26 cellular contexts compared by ENCODE assay signal in genomic region chr1:63548303-63548702, GRCh38.
"Had no signal": no experiment of that assay in that cellular context is flagged by ENCODE, and none has a peak within 500 bp of the region (broad histone marks: within the 10 kb centered on the region; RNA-seq: fewer than 3 reads in every experiment).

No MANE protein-coding gene starts in this region.

- H3K36me3 ChIP-seq: right lobe of liver had no signal

- H3K4me3 Mint-ChIP-seq: activated CD4-positive, alpha-beta memory T cell treated with anti-CD3 and anti-CD28 coated beads for 36 hours; activated CD4-positive, alpha-beta T cell treated with anti-CD3 and anti-CD28 coated beads, Interleukin-2, amount 10 ng/mL, durations not matched to agents 24 days and 14 days; activated naive CD4-positive, alpha-beta T cell treated with anti-CD3 and anti-CD28 coated beads, Interleukin-2, amount 50 U/mL, for 24 hours; activated naive CD8-positive, alpha-beta T cell treated with anti-CD3 and anti-CD28 coated beads, Interleukin-2, amount 50 U/mL, for 24 hours; activated T-cell treated with anti-CD3 and anti-CD28 coated beads, Interleukin-2, amount 50 U/mL, for 24 hours; activated T-helper 17 cell treated with anti-CD3 and anti-CD28 coated beads, Interleukin-2, amount 50 U/mL, for 72 hours; natural killer cell treated with Interleukin-12 subunit alpha and Interleukin-12 subunit beta and Interleukin-15 and Interleukin-18, amount 100 ng/mL, for 72 hours; stimulated activated memory B cell treated with anti-CD40 and anti-IgM and Interleukin-4, amounts not matched to agents 10 μg/mL and 1 μg/mL and 100 μg/mL, for 72 hours; stimulated activated naive CD8-positive, alpha-beta T cell treated with anti-CD3 and anti-CD28 coated beads, Interleukin-15, amount 100 ng/mL, for 72 hours; T-helper 17 cell had no signal

- H3K9me3 ChIP-seq: heart right ventricle, left lung, lower lobe of right lung, mucosa of descending colon, right lobe of liver, thyroid gland, upper lobe of right lung had no signal

- H3K4me3 ChIP-seq: heart right ventricle, left lung, lower lobe of right lung, mucosa of descending colon, right lobe of liver, thyroid gland, upper lobe of right lung had no signal

- H3K27ac ChIP-seq: left lung, lower lobe of right lung, right lobe of liver, thyroid gland, upper lobe of right lung had no signal

- H3K27ac Mint-ChIP-seq: activated CD4-positive, alpha-beta memory T cell treated with anti-CD3 and anti-CD28 coated beads for 36 hours; activated CD4-positive, alpha-beta T cell treated with anti-CD3 and anti-CD28 coated beads, Interleukin-2, amount 10 ng/mL, durations not matched to agents 24 days and 14 days; activated naive CD4-positive, alpha-beta T cell treated with anti-CD3 and anti-CD28 coated beads, Interleukin-2, amount 50 U/mL, for 24 hours; activated naive CD8-positive, alpha-beta T cell treated with anti-CD3 and anti-CD28 coated beads, Interleukin-2, amount 50 U/mL, for 24 hours; activated T-cell treated with anti-CD3 and anti-CD28 coated beads, Interleukin-2, amount 50 U/mL, for 24 hours; activated T-helper 17 cell treated with anti-CD3 and anti-CD28 coated beads, Interleukin-2, amount 50 U/mL, for 72 hours; stimulated activated memory B cell treated with anti-CD40 and anti-IgM and Interleukin-4, amounts not matched to agents 10 μg/mL and 1 μg/mL and 100 μg/mL, for 72 hours; stimulated activated naive CD8-positive, alpha-beta T cell treated with anti-CD3 and anti-CD28 coated beads, Interleukin-15, amount 100 ng/mL, for 72 hours; T-helper 17 cell had no signal

- DNase-seq: activated CD4-positive, alpha-beta memory T cell treated with anti-CD3 and anti-CD28 coated beads for 36 hours; activated CD4-positive, alpha-beta T cell treated with anti-CD3 and anti-CD28 coated beads, Interleukin-2, amount 10 ng/mL, durations not matched to agents 24 days and 14 days; activated CD4-positive, CD25-positive, alpha-beta regulatory T cell treated with anti-CD3 and anti-CD28 coated beads, Interleukin-2, amount 50 U/mL, for 72 hours; activated CD8-positive, alpha-beta memory T cell treated with anti-CD3 and anti-CD28 coated beads, Interleukin-2, amount 50 U/mL, for 48 hours; activated naive CD8-positive, alpha-beta T cell treated with anti-CD3 and anti-CD28 coated beads, Interleukin-2, amount 50 U/mL, for 24 hours; activated T-cell treated with anti-CD3 and anti-CD28 coated beads, Interleukin-2, amount 50 U/mL, for 24 hours; dermis blood vessel endothelial cell; effector CD4-positive, alpha-beta T cell; heart right ventricle; left lung; lower lobe of right lung; mucosa of descending colon; posterior cingulate gyrus; right lobe of liver; small intestine; stimulated activated CD4-positive, alpha-beta T cell treated with anti-CD3 and anti-CD28 coated beads, Interleukin-4, amount 100 ng/mL, for 4 hours; stimulated activated CD8-positive, alpha-beta memory T cell treated with anti-CD3 and anti-CD28 coated beads, Interleukin-4, amount 100 ng/mL, for 48 hours; stimulated activated naive CD8-positive, alpha-beta T cell treated with anti-CD3 and anti-CD28 coated beads, Interleukin-15, amount 100 ng/mL, for 72 hours; substantia nigra; T-helper 17 cell; thyroid gland; upper lobe of right lung had no signal

- H3K27me3 Mint-ChIP-seq: activated CD4-positive, alpha-beta memory T cell treated with anti-CD3 and anti-CD28 coated beads for 36 hours; activated CD4-positive, alpha-beta T cell treated with anti-CD3 and anti-CD28 coated beads, Interleukin-2, amount 10 ng/mL, durations not matched to agents 24 days and 14 days; activated naive CD4-positive, alpha-beta T cell treated with anti-CD3 and anti-CD28 coated beads, Interleukin-2, amount 50 U/mL, for 24 hours; activated naive CD8-positive, alpha-beta T cell treated with anti-CD3 and anti-CD28 coated beads, Interleukin-2, amount 50 U/mL, for 24 hours; activated T-cell treated with anti-CD3 and anti-CD28 coated beads, Interleukin-2, amount 50 U/mL, for 24 hours; activated T-helper 17 cell treated with anti-CD3 and anti-CD28 coated beads, Interleukin-2, amount 50 U/mL, for 72 hours; natural killer cell treated with Interleukin-12 subunit alpha and Interleukin-12 subunit beta and Interleukin-15 and Interleukin-18, amount 100 ng/mL, for 72 hours; stimulated activated memory B cell treated with anti-CD40 and anti-IgM and Interleukin-4, amounts not matched to agents 10 μg/mL and 1 μg/mL and 100 μg/mL, for 72 hours; stimulated activated naive CD8-positive, alpha-beta T cell treated with anti-CD3 and anti-CD28 coated beads, Interleukin-15, amount 100 ng/mL, for 72 hours; T-helper 17 cell had no signal

- H3K27me3 ChIP-seq: heart right ventricle, left lung, right lobe of liver, thyroid gland, upper lobe of right lung had no signal

- H3K9me3 Mint-ChIP-seq: activated CD4-positive, alpha-beta memory T cell treated with anti-CD3 and anti-CD28 coated beads for 36 hours; activated CD4-positive, alpha-beta T cell treated with anti-CD3 and anti-CD28 coated beads, Interleukin-2, amount 10 ng/mL, durations not matched to agents 24 days and 14 days; activated naive CD4-positive, alpha-beta T cell treated with anti-CD3 and anti-CD28 coated beads, Interleukin-2, amount 50 U/mL, for 24 hours; activated naive CD8-positive, alpha-beta T cell treated with anti-CD3 and anti-CD28 coated beads, Interleukin-2, amount 50 U/mL, for 24 hours; activated T-cell treated with anti-CD3 and anti-CD28 coated beads, Interleukin-2, amount 50 U/mL, for 24 hours; activated T-helper 17 cell treated with anti-CD3 and anti-CD28 coated beads, Interleukin-2, amount 50 U/mL, for 72 hours; natural killer cell treated with Interleukin-12 subunit alpha and Interleukin-12 subunit beta and Interleukin-15 and Interleukin-18, amount 100 ng/mL, for 72 hours; stimulated activated memory B cell treated with anti-CD40 and anti-IgM and Interleukin-4, amounts not matched to agents 10 μg/mL and 1 μg/mL and 100 μg/mL, for 72 hours; stimulated activated naive CD8-positive, alpha-beta T cell treated with anti-CD3 and anti-CD28 coated beads, Interleukin-15, amount 100 ng/mL, for 72 hours had no signal

- H3K4me1 Mint-ChIP-seq: activated CD4-positive, alpha-beta T cell treated with anti-CD3 and anti-CD28 coated beads, Interleukin-2, amount 10 ng/mL, durations not matched to agents 24 days and 14 days; activated naive CD4-positive, alpha-beta T cell treated with anti-CD3 and anti-CD28 coated beads, Interleukin-2, amount 50 U/mL, for 24 hours; activated T-helper 17 cell treated with anti-CD3 and anti-CD28 coated beads, Interleukin-2, amount 50 U/mL, for 72 hours; stimulated activated memory B cell treated with anti-CD40 and anti-IgM and Interleukin-4, amounts not matched to agents 10 μg/mL and 1 μg/mL and 100 μg/mL, for 72 hours; stimulated activated naive CD8-positive, alpha-beta T cell treated with anti-CD3 and anti-CD28 coated beads, Interleukin-15, amount 100 ng/mL, for 72 hours had no signal

- H3K36me3 Mint-ChIP-seq: natural killer cell treated with Interleukin-12 subunit alpha and Interleukin-12 subunit beta and Interleukin-15 and Interleukin-18, amount 100 ng/mL, for 72 hours had no signal

- ATAC-seq: activated naive CD8-positive, alpha-beta T cell treated with anti-CD3 and anti-CD28 coated beads, Interleukin-2, amount 50 U/mL, for 24 hours; activated T-helper 17 cell treated with anti-CD3 and anti-CD28 coated beads, Interleukin-2, amount 50 U/mL, for 72 hours; left lung; lower lobe of right lung; mucosa of descending colon; natural killer cell treated with Interleukin-12 subunit alpha and Interleukin-12 subunit beta and Interleukin-15 and Interleukin-18, amount 100 ng/mL, for 72 hours; right lobe of liver; stimulated activated memory B cell treated with anti-CD40 and anti-IgM and Interleukin-4, amounts not matched to agents 10 μg/mL and 1 μg/mL and 100 μg/mL, for 72 hours; stimulated activated naive CD8-positive, alpha-beta T cell treated with anti-CD3 and anti-CD28 coated beads, Interleukin-15, amount 100 ng/mL, for 72 hours; T-helper 17 cell; upper lobe of right lung had no signal

- H3K4me1 ChIP-seq: heart right ventricle, left lung, lower lobe of right lung, right lobe of liver, thyroid gland, upper lobe of right lung had no signal
